10 cellular contexts compared by ENCODE assay signal in genomic region chr11:69734841-69735240, GRCh38. TPM values are rescaled to one million over a fixed set of nuclear protein-coding genes. Genes with fewer than 3 reads are reported as not detected.
"Had no signal": no experiment of that assay in that cellular context is flagged by ENCODE, and none has a peak within 500 bp of the region (broad histone marks: within the 10 kb centered on the region; RNA-seq: fewer than 3 reads in every experiment).

No MANE protein-coding gene starts in this region.

- H2AFZ ChIP-seq: GM23338 had no signal

- H3K4me2 ChIP-seq: GM23338 had no signal

- H3K4me3 ChIP-seq: GM23338, K562 had no signal

- H3K27ac Mint-ChIP-seq: GM23338, H9 had no signal

- H3K27ac ChIP-seq: HL-60 had no signal

- H3K4me3 Mint-ChIP-seq: GM23338, H9 had no signal

- FAIRE-seq: H1, H54, K562 had no signal

- DNase-seq: H9, HCEC 1CT, IMR-90, KG1 had no signal

RNA-seq across cellular contexts. Expression of gene FGF19, which starts 31.0 kb away (rescaled TPM):
- total RNA-seq: HT1080, IMR-90 had no signal
- polyA plus RNA-seq: IMR-90, K562 had no signal

RNA-seq across cellular contexts. Expression of gene FGF4, which starts 40.3 kb away (rescaled TPM):
- total RNA-seq: HT1080, IMR-90, K562 had no signal
- polyA plus RNA-seq: IMR-90, K562 had no signal
